In the genomic region with DNA sequence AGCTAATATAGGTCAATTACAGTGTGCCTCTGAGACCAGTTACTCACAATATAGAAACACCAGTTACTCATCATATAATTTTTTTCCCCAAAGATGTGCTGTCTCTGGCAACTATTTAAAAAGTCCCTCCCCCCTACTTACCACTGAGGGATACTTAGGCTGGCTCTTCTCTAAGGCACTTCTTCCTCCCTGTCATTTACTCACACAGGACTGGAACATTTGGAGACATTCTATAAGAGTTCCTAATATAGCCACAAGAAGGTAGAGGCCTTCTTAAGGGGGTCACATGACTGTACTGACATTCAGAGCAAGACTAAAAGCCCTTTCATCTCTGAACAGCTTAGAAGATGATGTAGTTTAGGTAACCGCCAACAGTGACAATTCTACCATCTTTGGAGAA, we compare ENCODE assay signal across 21 cellular contexts. TPM values are rescaled to one million over a fixed set of nuclear protein-coding genes. Genes with fewer than 3 reads are reported as not detected.
DNase-seq lines count a peak whose midpoint lies in the region; ATAC-seq and TF ChIP-seq lines count a peak whose summit lies in the region.
"Had no signal": no experiment of that assay in that cellular context is flagged by ENCODE, and none has a peak within 500 bp of the region (broad histone marks: within the 10 kb centered on the region; RNA-seq: fewer than 3 reads in every experiment).

No MANE protein-coding gene starts in this region.

- H3K36me3 Mint-ChIP-seq in T-helper 1 cell treated with Interleukin-12 subunit alpha and Interleukin-12 subunit beta and Interleukin-4 antibody, amounts not matched to agents 30 μg/mL and 1 μg/mL, for 36 hours (ENCODE audit: low read depth) = peaks cover 34% of the 10 kb centered on the region
- H3K36me3 Mint-ChIP-seq in progenitor cell of endocrine pancreas (ENCODE audit: insufficient read depth) = peaks cover 8% of the 10 kb centered on the region

- H3K4me3 ChIP-seq in AG10803 (ENCODE audit: low read length) (no peak overlapping the region), foreskin fibroblast (ENCODE audit: low read depth in 1 of 2, low read length in 2 of 2) (no peak overlapping the region), aorta (ENCODE audit: low read length in 2 of 2) (no peak overlapping the region)
- H3K4me3 ChIP-seq: BLaER1 treated with 17β-estradiol and CSF1 and Interleukin-3, amounts not matched to agents 10 nM and 100 nM; left ventricle myocardium inferior; PC-9 had no signal

- intact Hi-C loops in aorta (cut with DNase I) = no loop called here

- peak; percentile 10 for DNase-seq in AG10803 (ENCODE audit: low read depth)
- DNase-seq in EL = peak; percentile 27
- DNase-seq in foreskin fibroblast = peak; percentile 47 to 69
- DNase-seq in progenitor cell of endocrine pancreas (ENCODE audit: low spot score, unreplicated experiment) = no peak
- no peak for DNase-seq in aorta
- DNase-seq: activated naive CD8-positive, alpha-beta T cell treated with anti-CD3 and anti-CD28 coated beads, Interleukin-2, amount 10 ng/mL, durations not matched to agents 7 days and 5 days; central memory CD4-positive, alpha-beta T cell; effector memory CD4-positive, alpha-beta T cell; left ventricle myocardium inferior; MV-4-11; NCI-H2081 treated with DMSO at 0.1 percent for 48 hours; NCI-H69; occipital lobe; PC-9; stimulated activated CD4-positive, alpha-beta T cell treated with anti-CD3 and anti-CD28 coated beads, Interleukin-4, amount 100 ng/mL, for 24 hours; stimulated activated CD8-positive, alpha-beta memory T cell treated with anti-CD3 and anti-CD28 coated beads, Interleukin-4, amount 100 ng/mL, for 48 hours; SW 1271 had no signal

- peaks cover 4% of the 10 kb centered on the region in 2 donors for H3K36me3 ChIP-seq in aorta (ENCODE audit: control insufficient read depth in 1 of 2, insufficient read depth in 2 of 2, low read length in 1 of 2)

- TF ChIP-seq CTCF in AG10803 (conservative IDR thresholded peaks at IDR 0.05; ENCODE audit: low read length) (no peak), foreskin fibroblast (IDR thresholded peaks at IDR 0.05; ENCODE audit: low read depth, low read length) (no peak), progenitor cell of endocrine pancreas (IDR thresholded peaks at IDR 0.05; ENCODE audit: unreplicated experiment) (no peak)

- peak overlapping the region; percentile 51 for H3K27ac Mint-ChIP-seq in T-helper 1 cell treated with Interleukin-12 subunit alpha and Interleukin-12 subunit beta and Interleukin-4 antibody, amounts not matched to agents 30 μg/mL and 1 μg/mL, for 36 hours
- no peak overlapping the region for H3K27ac Mint-ChIP-seq in progenitor cell of endocrine pancreas
- H3K27ac Mint-ChIP-seq: activated naive CD8-positive, alpha-beta T cell treated with anti-CD3 and anti-CD28 coated beads, Interleukin-2, amount 10 ng/mL, durations not matched to agents 7 days and 5 days had no signal

- H3K27me3 ChIP-seq in aorta (ENCODE audit: control insufficient read depth in 1 of 2, insufficient read depth in 2 of 2, low read length in 1 of 2) = no peaks in the 10 kb centered on the region
- H3K27me3 ChIP-seq: BLaER1 treated with 17β-estradiol and CSF1 and Interleukin-3, amounts not matched to agents 10 nM and 100 nM had no signal

- 95 to 98% methylated on average over 1 of the region's 1 CpG for WGBS in aorta, 2 donors

- H3K4me1 Mint-ChIP-seq in T-helper 1 cell treated with Interleukin-12 subunit alpha and Interleukin-12 subunit beta and Interleukin-4 antibody, amounts not matched to agents 30 μg/mL and 1 μg/mL, for 36 hours (ENCODE audit: low read depth) = peaks cover 7% of the 10 kb centered on the region
- peaks cover 1% of the 10 kb centered on the region for H3K4me1 Mint-ChIP-seq in progenitor cell of endocrine pancreas (ENCODE audit: low read depth)

- H3K27me3 Mint-ChIP-seq in T-helper 1 cell treated with Interleukin-12 subunit alpha and Interleukin-12 subunit beta and Interleukin-4 antibody, amounts not matched to agents 30 μg/mL and 1 μg/mL, for 36 hours (ENCODE audit: low read depth) = no peaks in the 10 kb centered on the region
- no peaks in the 10 kb centered on the region for H3K27me3 Mint-ChIP-seq in progenitor cell of endocrine pancreas
- H3K27me3 Mint-ChIP-seq: activated naive CD8-positive, alpha-beta T cell treated with anti-CD3 and anti-CD28 coated beads, Interleukin-2, amount 10 ng/mL, durations not matched to agents 7 days and 5 days had no signal

- no peak overlapping the region for H3K27ac ChIP-seq in aorta (ENCODE audit: low read depth in 1 of 2, low read length in 2 of 2)
- H3K27ac ChIP-seq: BLaER1 treated with 17β-estradiol and CSF1 and Interleukin-3, amounts not matched to agents 10 nM and 100 nM; left ventricle myocardium inferior; PC-9 had no signal

- H3K9me3 Mint-ChIP-seq in T-helper 1 cell treated with Interleukin-12 subunit alpha and Interleukin-12 subunit beta and Interleukin-4 antibody, amounts not matched to agents 30 μg/mL and 1 μg/mL, for 36 hours = no peaks in the 10 kb centered on the region
- H3K9me3 Mint-ChIP-seq in progenitor cell of endocrine pancreas (ENCODE audit: low read depth) = no peaks in the 10 kb centered on the region
- H3K9me3 Mint-ChIP-seq: activated naive CD8-positive, alpha-beta T cell treated with anti-CD3 and anti-CD28 coated beads, Interleukin-2, amount 10 ng/mL, durations not matched to agents 7 days and 5 days had no signal

- H3K9me3 ChIP-seq in aorta (ENCODE audit: control insufficient read depth, low read length) = no peaks in the 10 kb centered on the region
- H3K9me3 ChIP-seq: BLaER1 treated with 17β-estradiol and CSF1 and Interleukin-3, amounts not matched to agents 10 nM and 100 nM; left ventricle myocardium inferior had no signal

- no peaks in the 10 kb centered on the region for H3K4me1 ChIP-seq in aorta (ENCODE audit: control insufficient read depth in 1 of 2, insufficient read depth in 2 of 2, low read length in 2 of 2)
- H3K4me1 ChIP-seq: left ventricle myocardium inferior had no signal

- ATAC-seq in aorta (ENCODE audit: low FRiP score) (no peak), HG03442 (IDR thresholded peaks at IDR 0.05; ENCODE audit: unreplicated experiment) (no peak)

- H3K4me3 Mint-ChIP-seq in T-helper 1 cell treated with Interleukin-12 subunit alpha and Interleukin-12 subunit beta and Interleukin-4 antibody, amounts not matched to agents 30 μg/mL and 1 μg/mL, for 36 hours = no peak overlapping the region
- no peak overlapping the region for H3K4me3 Mint-ChIP-seq in progenitor cell of endocrine pancreas (ENCODE audit: low read depth)
- H3K4me3 Mint-ChIP-seq: activated naive CD8-positive, alpha-beta T cell treated with anti-CD3 and anti-CD28 coated beads, Interleukin-2, amount 10 ng/mL, durations not matched to agents 7 days and 5 days had no signal

RNA-seq across cellular contexts. Expression of a gene that starts 44.4 kb away (rescaled TPM):
- 23.8 and 25.5 TPM in 2 replicates for total RNA-seq in progenitor cell of endocrine pancreas
- total RNA-seq in aorta = under 1 TPM; 0.19 to 0.42 TPM
- under 1 TPM; 0.13 to 0.25 TPM for polyA plus RNA-seq in aorta
- total RNA-seq: fibroblast of villous mesenchyme, PC-9 had no signal

Comparison
In these comparisons a context has a peak if more than half of its experiments do, and no peak if none do; other contexts are left out.
1. DNase-seq: peak in AG10803 (single experiment), EL (single experiment) and foreskin fibroblast (2 of 2); none in progenitor cell of endocrine pancreas (single experiment) and aorta (0 of 2).
2. RNA of a gene that starts 44.4 kb away (total RNA-seq): 23.8 to 25.5 TPM in progenitor cell of endocrine pancreas; 0.19 to 0.42 TPM in aorta; every median in the first group is over 10 times any median in the second.